In genomic region chr21:38323721-38324591, GRCh38 we compare ENCODE assay signal across 8 cellular contexts.
DNase-seq lines count a peak whose midpoint lies in the region; ATAC-seq, FAIRE-seq and TF ChIP-seq lines count a peak whose summit lies in the region.

No MANE protein-coding gene starts in this region.

- H3K4me3 ChIP-seq in mesenchymal stem cell (ENCODE audit: insufficient read depth in 1 of 2, low read depth in 1 of 2, low read length in 2 of 2) (no peak overlapping the region), thyroid gland (replicated peaks in 1 of 3) (no peak overlapping the region)

- H3K36me3 ChIP-seq in mesenchymal stem cell (ENCODE audit: control insufficient read depth in 1 of 2, insufficient read depth in 2 of 2, low read depth in 1 of 2, low read length in 2 of 2) (peaks cover 0 to 4% of the 10 kb centered on the region in 2 experiments), thyroid gland (no peaks in the 10 kb centered on the region)

- no peak for TF ChIP-seq CTCF in thyroid gland (IDR thresholded peaks at IDR 0.05)

- no peaks in the 10 kb centered on the region for H3K36me3 Mint-ChIP-seq in activated naive CD8-positive, alpha-beta T cell treated with anti-CD3 and anti-CD28 coated beads for 36 hours

- peak overlapping the region; percentile 26 for H3K27ac Mint-ChIP-seq in activated naive CD8-positive, alpha-beta T cell treated with anti-CD3 and anti-CD28 coated beads for 36 hours

- no peak overlapping the region for H2BK15ac ChIP-seq in mesenchymal stem cell (ENCODE audit: low read depth, poor library complexity, severe bottlenecking)

- no peak overlapping the region for H3K14ac ChIP-seq in mesenchymal stem cell (ENCODE audit: low read length in 2 of 2)

- peak overlapping the region; percentile 29 to 61 for H3K18ac ChIP-seq in mesenchymal stem cell (ENCODE audit: low read depth in 1 of 2, low read length in 2 of 2)

- peak overlapping the region; percentile 93 for H2BK5ac ChIP-seq in mesenchymal stem cell (ENCODE audit: low read depth, low read length, poor library complexity, severe bottlenecking)

- no peak for ATAC-seq in GM21717 (IDR thresholded peaks at IDR 0.05; ENCODE audit: unreplicated experiment)

- peak overlapping the region; percentile 98 for H3K27ac ChIP-seq in mesenchymal stem cell (ENCODE audit: low read length, poor library complexity, severe bottlenecking)
- no peak overlapping the region for H3K27ac ChIP-seq in thyroid gland

- no peaks in the 10 kb centered on the region for H3K9me3 Mint-ChIP-seq in activated naive CD8-positive, alpha-beta T cell treated with anti-CD3 and anti-CD28 coated beads for 36 hours

- no peak overlapping the region for H3K4me3 Mint-ChIP-seq in activated naive CD8-positive, alpha-beta T cell treated with anti-CD3 and anti-CD28 coated beads for 36 hours

- no peak overlapping the region for H2BK12ac ChIP-seq in mesenchymal stem cell (ENCODE audit: low read length in 2 of 2)

- no peaks in the 10 kb centered on the region for H3K79me1 ChIP-seq in mesenchymal stem cell (replicated peaks; ENCODE audit: low read length, poor library complexity, severe bottlenecking)

- no peak overlapping the region for H2AFZ ChIP-seq in mesenchymal stem cell (ENCODE audit: low read depth, low read length)

- TF ChIP-seq POLR2A in thyroid gland (IDR thresholded peaks at IDR 0.05) = no peak

- H3K27me3 ChIP-seq in mesenchymal stem cell (ENCODE audit: control insufficient read depth in 1 of 2, insufficient read depth in 1 of 2, low read length in 2 of 2) (no peaks in the 10 kb centered on the region), thyroid gland (no peaks in the 10 kb centered on the region)

- DNase-seq in ELR (ENCODE audit: low read depth) (peak; percentile 95), NCI-H1105 treated with DMSO at 0.1 percent for 48 hours (lab: John Stamatoyannopoulos, UW) (peak; percentile 59), mesenchymal stem cell (peak; percentile 93), frontal cortex (ENCODE audit: low spot score in 2 of 2) (no peak), thyroid gland (no peak), hypothalamus (lab: John Stamatoyannopoulos, UW) (no peak)
- DNase-seq in activated naive CD8-positive, alpha-beta T cell treated with anti-CD3 and anti-CD28 coated beads for 36 hours = no peak

- H3K9me3 ChIP-seq in mesenchymal stem cell (ENCODE audit: control insufficient read depth, low read length) = no peaks in the 10 kb centered on the region
- no peaks in the 10 kb centered on the region for H3K9me3 ChIP-seq in thyroid gland

- H3K23ac ChIP-seq in mesenchymal stem cell (ENCODE audit: low read length in 2 of 2) = no peak overlapping the region

- peaks cover 22% of the 10 kb centered on the region for H3K4me1 Mint-ChIP-seq in activated naive CD8-positive, alpha-beta T cell treated with anti-CD3 and anti-CD28 coated beads for 36 hours

- H2BK120ac ChIP-seq in mesenchymal stem cell (ENCODE audit: low read depth, low read length) = no peak overlapping the region

- FAIRE-seq in frontal cortex (lab: Jason Lieb, UNC) = no peak

- H4K91ac ChIP-seq in mesenchymal stem cell (ENCODE audit: low read length) = peak overlapping the region; percentile 81

- no peak overlapping the region for H3K4me2 ChIP-seq in mesenchymal stem cell (ENCODE audit: low read length, poor library complexity, severe bottlenecking)

- H2AK5ac ChIP-seq in mesenchymal stem cell (ENCODE audit: low read length, severe bottlenecking) = peak overlapping the region; percentile 94

- intact Hi-C loops in thyroid gland (cut with DNase I) = no loop called here

- peak overlapping the region; percentile 86 for H3K9ac ChIP-seq in mesenchymal stem cell (ENCODE audit: low read length)

- H3K27me3 Mint-ChIP-seq in activated naive CD8-positive, alpha-beta T cell treated with anti-CD3 and anti-CD28 coated beads for 36 hours = no peaks in the 10 kb centered on the region

- H3K4ac ChIP-seq in mesenchymal stem cell (ENCODE audit: low read depth in 1 of 2, low read length in 2 of 2) = no peak overlapping the region

- H3K4me1 ChIP-seq in mesenchymal stem cell (ENCODE audit: control insufficient read depth, insufficient read depth, low read depth, low read length) = peaks cover 22% of the 10 kb centered on the region
- peaks cover 16 to 34% of the 10 kb centered on the region in 2 donors for H3K4me1 ChIP-seq in thyroid gland

- no peak overlapping the region for H4K8ac ChIP-seq in mesenchymal stem cell (ENCODE audit: low read length)

- 31% methylated on average over 3 of the region's 6 CpGs for WGBS in mesenchymal stem cell
- 75 to 82% methylated on average over 6 of the region's 6 CpGs for WGBS in thyroid gland, 2 donors

Comparison
In these comparisons a context has a peak if more than half of its experiments do, and no peak if none do; other contexts are left out.
1. DNase-seq: peak in ELR (single experiment), NCI-H1105 treated with DMSO at 0.1 percent for 48 hours (single experiment) and mesenchymal stem cell (single experiment); none in activated naive CD8-positive, alpha-beta T cell treated with anti-CD3 and anti-CD28 coated beads for 36 hours (single experiment), frontal cortex (0 of 2), thyroid gland (0 of 2) and hypothalamus (0 of 51).